Comparison of ENCODE assay signal across 1 cellular context in genomic region chr16:67392301-67393059, GRCh38.
TF ChIP-seq lines count a peak whose summit lies in the region.

No MANE protein-coding gene starts in this region.

TF ChIP-seq in IMR-90, 13 proteins besides CTCF, POLR2A, EP300 and RAD21:
- no peak for TF ChIP-seq SMC3 (IDR thresholded peaks at IDR 0.05; ENCODE audit: low read depth, low read length)
- TF ChIP-seq MAZ (IDR thresholded peaks at IDR 0.05; ENCODE audit: borderline replicate concordance, low read depth, low read length), result no peak
- no peak for TF ChIP-seq FOS (IDR thresholded peaks at IDR 0.05; ENCODE audit: low read depth, low read length)
- TF ChIP-seq USF2 (IDR thresholded peaks at IDR 0.05; ENCODE audit: low read depth, low read length), result no peak
- no peak for TF ChIP-seq RFX5 (IDR thresholded peaks at IDR 0.05; ENCODE audit: low read depth, low read length)
- TF ChIP-seq CHD1 (IDR thresholded peaks at IDR 0.05; ENCODE audit: low read depth, low read length), result no peak
- TF ChIP-seq NFE2L2 (IDR thresholded peaks at IDR 0.05; ENCODE audit: low read depth, low read length), result no peak
- no peak for TF ChIP-seq BHLHE40 (IDR thresholded peaks at IDR 0.05; ENCODE audit: low read depth, low read length)
- TF ChIP-seq CEBPB (IDR thresholded peaks at IDR 0.05; ENCODE audit: low read depth, low read length), result no peak
- no peak for TF ChIP-seq RCOR1 (IDR thresholded peaks at IDR 0.05; ENCODE audit: insufficient replicate concordance, low read length)
- no peak for TF ChIP-seq MXI1 (IDR thresholded peaks at IDR 0.05; ENCODE audit: borderline replicate concordance, low read depth, low read length)
- no peak for TF ChIP-seq ELK1 (IDR thresholded peaks at IDR 0.05; ENCODE audit: borderline replicate concordance, low read depth, low read length)
- TF ChIP-seq MAFK (IDR thresholded peaks at IDR 0.05; ENCODE audit: low read depth, low read length), result no peak
TF ChIP-seq in IMR-90: peak in this region for 0.
